18 cellular contexts compared by ENCODE assay signal in the genomic region with DNA sequence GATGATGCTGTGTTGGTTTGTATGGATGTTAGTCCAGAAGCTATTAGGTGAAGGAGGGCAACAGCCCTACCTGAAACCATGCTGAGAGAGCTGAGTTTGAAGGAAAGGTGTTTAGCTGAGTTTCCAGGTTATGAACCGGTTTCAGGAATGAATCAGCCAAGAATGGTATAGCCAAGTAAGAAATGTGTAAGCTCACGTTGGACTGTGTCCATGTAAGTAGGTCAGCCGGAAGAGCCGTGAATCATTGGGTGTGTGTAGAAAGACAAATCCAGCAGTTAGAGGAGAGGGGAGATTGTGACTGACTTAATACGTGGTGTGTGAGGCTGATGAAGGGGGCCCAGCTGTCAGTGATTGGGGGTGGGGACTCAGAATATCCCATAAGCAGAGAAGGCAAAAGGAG.
"Had no signal": no experiment of that assay in that cellular context is flagged by ENCODE, and none has a peak within 500 bp of the region (broad histone marks: within the 10 kb centered on the region; RNA-seq: fewer than 3 reads in every experiment).

No MANE protein-coding gene starts in this region.

- ATAC-seq: activated CD8-positive, alpha-beta T cell treated with anti-CD3 and anti-CD28 coated beads for 36 hours; activated T-cell treated with anti-CD3 and anti-CD28 coated beads, Interleukin-2, amount 50 U/mL, for 4 hours; effector memory CD8-positive, alpha-beta T cell; left colon; lower lobe of right lung; right lobe of liver; stimulated activated naive CD8-positive, alpha-beta T cell treated with anti-CD3 and anti-CD28 coated beads, Interleukin-15, amount 100 ng/mL, for 72 hours; T-helper 17 cell had no signal

- H3K4me3 ChIP-seq: lower lobe of right lung, prostate gland, right lobe of liver, spleen, upper lobe of left lung had no signal

- H3K4me1 Mint-ChIP-seq: activated naive CD8-positive, alpha-beta T cell treated with anti-CD3 and anti-CD28 coated beads for 36 hours; neural crest cell; stimulated activated naive CD8-positive, alpha-beta T cell treated with anti-CD3 and anti-CD28 coated beads, Interleukin-15, amount 100 ng/mL, for 72 hours; T-helper 17 cell had no signal

- H3K9me3 ChIP-seq: lower lobe of right lung, prostate gland, right lobe of liver, upper lobe of left lung had no signal

- H3K4me1 ChIP-seq: lower lobe of right lung, prostate gland, right lobe of liver, spleen, upper lobe of left lung had no signal

- H3K27ac ChIP-seq: brain microvascular endothelial cell, lower lobe of right lung, prostate gland, right lobe of liver, spleen, upper lobe of left lung had no signal

- H3K27ac Mint-ChIP-seq: activated CD8-positive, alpha-beta T cell treated with anti-CD3 and anti-CD28 coated beads for 36 hours; activated naive CD8-positive, alpha-beta T cell treated with anti-CD3 and anti-CD28 coated beads for 36 hours; effector memory CD8-positive, alpha-beta T cell; stimulated activated naive CD8-positive, alpha-beta T cell treated with anti-CD3 and anti-CD28 coated beads, Interleukin-15, amount 100 ng/mL, for 72 hours; T-helper 17 cell had no signal

- H3K36me3 ChIP-seq: brain microvascular endothelial cell, prostate gland had no signal

- H3K27me3 ChIP-seq: brain microvascular endothelial cell, right lobe of liver, spleen, upper lobe of left lung had no signal

- DNase-seq: activated CD4-positive, alpha-beta T cell treated with anti-CD3 and anti-CD28 coated beads for 4 hours; activated CD8-positive, alpha-beta T cell treated with anti-CD3 and anti-CD28 coated beads for 36 hours; activated naive CD8-positive, alpha-beta T cell treated with anti-CD3 and anti-CD28 coated beads for 36 hours; activated T-cell treated with anti-CD3 and anti-CD28 coated beads, Interleukin-2, amount 50 U/mL, for 4 hours; brain microvascular endothelial cell; dermis blood vessel endothelial cell; effector memory CD8-positive, alpha-beta T cell; foreskin fibroblast; glutamatergic neuron; left colon; lower lobe of right lung; right lobe of liver; spleen; stimulated activated naive CD8-positive, alpha-beta T cell treated with anti-CD3 and anti-CD28 coated beads, Interleukin-15, amount 100 ng/mL, for 72 hours; T-helper 17 cell; upper lobe of left lung had no signal

- H3K4me3 Mint-ChIP-seq: activated CD8-positive, alpha-beta T cell treated with anti-CD3 and anti-CD28 coated beads for 36 hours; activated naive CD8-positive, alpha-beta T cell treated with anti-CD3 and anti-CD28 coated beads for 36 hours; activated T-cell treated with anti-CD3 and anti-CD28 coated beads, Interleukin-2, amount 50 U/mL, for 4 hours; effector memory CD8-positive, alpha-beta T cell; neural crest cell; stimulated activated naive CD8-positive, alpha-beta T cell treated with anti-CD3 and anti-CD28 coated beads, Interleukin-15, amount 100 ng/mL, for 72 hours; T-helper 17 cell had no signal

- H3K9me3 Mint-ChIP-seq: effector memory CD8-positive, alpha-beta T cell had no signal

- H3K27me3 Mint-ChIP-seq: activated CD8-positive, alpha-beta T cell treated with anti-CD3 and anti-CD28 coated beads for 36 hours; activated naive CD8-positive, alpha-beta T cell treated with anti-CD3 and anti-CD28 coated beads for 36 hours; effector memory CD8-positive, alpha-beta T cell; stimulated activated naive CD8-positive, alpha-beta T cell treated with anti-CD3 and anti-CD28 coated beads, Interleukin-15, amount 100 ng/mL, for 72 hours; T-helper 17 cell had no signal
